2 cellular contexts compared by ENCODE assay signal in the genomic region with DNA sequence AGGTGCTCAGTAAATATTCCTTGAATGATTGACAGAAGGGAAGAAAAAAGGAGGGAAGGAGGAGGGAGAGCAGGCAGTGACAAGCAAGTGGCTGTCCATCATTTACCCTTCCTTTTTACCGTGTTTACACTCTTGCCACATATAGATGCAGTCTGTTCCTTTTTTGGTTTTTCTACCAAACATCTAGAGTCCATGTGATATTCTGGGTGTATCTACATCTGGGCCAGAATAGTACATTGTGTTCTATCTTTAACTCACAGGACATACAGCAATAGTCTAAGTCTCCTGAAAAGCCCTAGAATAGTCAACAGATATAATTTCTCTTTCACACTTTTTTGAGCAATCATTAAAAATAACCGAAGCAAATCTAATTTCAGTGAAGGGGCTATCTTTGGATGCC.
TF ChIP-seq lines count a peak whose summit lies in the region.

No MANE protein-coding gene starts in this region.

TF ChIP-seq in GM23338, 12 proteins besides CTCF, POLR2A, EP300 and RAD21 (continued from another document and continues in another):
- TF ChIP-seq, protein P1, sequence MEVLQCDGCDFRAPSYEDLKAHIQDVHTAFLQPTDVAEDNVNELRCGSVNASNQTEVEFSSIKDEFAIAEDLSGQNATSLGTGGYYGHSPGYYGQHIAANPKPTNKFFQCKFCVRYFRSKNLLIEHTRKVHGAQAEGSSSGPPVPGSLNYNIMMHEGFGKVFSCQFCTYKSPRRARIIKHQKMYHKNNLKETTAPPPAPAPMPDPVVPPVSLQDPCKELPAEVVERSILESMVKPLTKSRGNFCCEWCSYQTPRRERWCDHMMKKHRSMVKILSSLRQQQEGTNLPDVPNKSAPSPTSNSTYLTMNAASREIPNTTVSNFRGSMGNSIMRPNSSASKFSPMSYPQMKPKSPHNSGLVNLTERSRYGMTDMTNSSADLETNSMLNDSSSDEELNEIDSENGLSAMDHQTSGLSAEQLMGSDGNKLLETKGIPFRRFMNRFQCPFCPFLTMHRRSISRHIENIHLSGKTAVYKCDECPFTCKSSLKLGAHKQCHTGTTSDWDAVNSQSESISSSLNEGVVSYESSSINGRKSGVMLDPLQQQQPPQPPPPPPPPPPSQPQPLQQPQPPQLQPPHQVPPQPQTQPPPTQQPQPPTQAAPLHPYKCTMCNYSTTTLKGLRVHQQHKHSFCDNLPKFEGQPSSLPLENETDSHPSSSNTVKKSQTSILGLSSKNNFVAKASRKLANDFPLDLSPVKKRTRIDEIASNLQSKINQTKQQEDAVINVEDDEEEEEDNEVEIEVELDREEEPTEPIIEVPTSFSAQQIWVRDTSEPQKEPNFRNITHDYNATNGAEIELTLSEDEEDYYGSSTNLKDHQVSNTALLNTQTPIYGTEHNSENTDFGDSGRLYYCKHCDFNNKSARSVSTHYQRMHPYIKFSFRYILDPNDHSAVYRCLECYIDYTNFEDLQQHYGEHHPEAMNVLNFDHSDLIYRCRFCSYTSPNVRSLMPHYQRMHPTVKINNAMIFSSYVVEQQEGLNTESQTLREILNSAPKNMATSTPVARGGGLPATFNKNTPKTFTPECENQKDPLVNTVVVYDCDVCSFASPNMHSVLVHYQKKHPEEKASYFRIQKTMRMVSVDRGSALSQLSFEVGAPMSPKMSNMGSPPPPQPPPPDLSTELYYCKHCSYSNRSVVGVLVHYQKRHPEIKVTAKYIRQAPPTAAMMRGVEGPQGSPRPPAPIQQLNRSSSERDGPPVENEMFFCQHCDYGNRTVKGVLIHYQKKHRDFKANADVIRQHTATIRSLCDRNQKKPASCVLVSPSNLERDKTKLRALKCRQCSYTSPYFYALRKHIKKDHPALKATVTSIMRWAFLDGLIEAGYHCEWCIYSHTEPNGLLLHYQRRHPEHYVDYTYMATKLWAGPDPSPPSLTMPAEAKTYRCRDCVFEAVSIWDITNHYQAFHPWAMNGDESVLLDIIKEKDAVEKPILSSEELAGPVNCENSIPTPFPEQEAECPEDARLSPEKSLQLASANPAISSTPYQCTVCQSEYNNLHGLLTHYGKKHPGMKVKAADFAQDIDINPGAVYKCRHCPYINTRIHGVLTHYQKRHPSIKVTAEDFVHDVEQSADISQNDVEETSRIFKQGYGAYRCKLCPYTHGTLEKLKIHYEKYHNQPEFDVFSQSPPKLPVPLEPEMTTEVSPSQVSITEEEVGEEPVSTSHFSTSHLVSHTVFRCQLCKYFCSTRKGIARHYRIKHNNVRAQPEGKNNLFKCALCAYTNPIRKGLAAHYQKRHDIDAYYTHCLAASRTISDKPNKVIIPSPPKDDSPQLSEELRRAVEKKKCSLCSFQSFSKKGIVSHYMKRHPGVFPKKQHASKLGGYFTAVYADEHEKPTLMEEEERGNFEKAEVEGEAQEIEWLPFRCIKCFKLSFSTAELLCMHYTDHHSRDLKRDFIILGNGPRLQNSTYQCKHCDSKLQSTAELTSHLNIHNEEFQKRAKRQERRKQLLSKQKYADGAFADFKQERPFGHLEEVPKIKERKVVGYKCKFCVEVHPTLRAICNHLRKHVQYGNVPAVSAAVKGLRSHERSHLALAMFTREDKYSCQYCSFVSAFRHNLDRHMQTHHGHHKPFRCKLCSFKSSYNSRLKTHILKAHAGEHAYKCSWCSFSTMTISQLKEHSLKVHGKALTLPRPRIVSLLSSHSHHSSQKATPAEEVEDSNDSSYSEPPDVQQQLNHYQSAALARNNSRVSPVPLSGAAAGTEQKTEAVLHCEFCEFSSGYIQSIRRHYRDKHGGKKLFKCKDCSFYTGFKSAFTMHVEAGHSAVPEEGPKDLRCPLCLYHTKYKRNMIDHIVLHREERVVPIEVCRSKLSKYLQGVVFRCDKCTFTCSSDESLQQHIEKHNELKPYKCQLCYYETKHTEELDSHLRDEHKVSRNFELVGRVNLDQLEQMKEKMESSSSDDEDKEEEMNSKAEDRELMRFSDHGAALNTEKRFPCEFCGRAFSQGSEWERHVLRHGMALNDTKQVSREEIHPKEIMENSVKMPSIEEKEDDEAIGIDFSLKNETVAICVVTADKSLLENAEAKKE (CRISPR knock-in tag; IDR thresholded peaks at IDR 0.05), result no peak
- no peak for TF ChIP-seq STAT1 (IDR thresholded peaks at IDR 0.05; ENCODE audit: unreplicated experiment)
- no peak for TF ChIP-seq NANOG (IDR thresholded peaks at IDR 0.05; ENCODE audit: borderline replicate concordance)
- TF ChIP-seq, protein P2, sequence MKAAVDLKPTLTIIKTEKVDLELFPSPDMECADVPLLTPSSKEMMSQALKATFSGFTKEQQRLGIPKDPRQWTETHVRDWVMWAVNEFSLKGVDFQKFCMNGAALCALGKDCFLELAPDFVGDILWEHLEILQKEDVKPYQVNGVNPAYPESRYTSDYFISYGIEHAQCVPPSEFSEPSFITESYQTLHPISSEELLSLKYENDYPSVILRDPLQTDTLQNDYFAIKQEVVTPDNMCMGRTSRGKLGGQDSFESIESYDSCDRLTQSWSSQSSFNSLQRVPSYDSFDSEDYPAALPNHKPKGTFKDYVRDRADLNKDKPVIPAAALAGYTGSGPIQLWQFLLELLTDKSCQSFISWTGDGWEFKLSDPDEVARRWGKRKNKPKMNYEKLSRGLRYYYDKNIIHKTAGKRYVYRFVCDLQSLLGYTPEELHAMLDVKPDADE (IDR thresholded peaks at IDR 0.05), result no peak
- TF ChIP-seq JUNB (IDR thresholded peaks at IDR 0.05; ENCODE audit: unreplicated experiment), result no peak
- TF ChIP-seq, protein P3, sequence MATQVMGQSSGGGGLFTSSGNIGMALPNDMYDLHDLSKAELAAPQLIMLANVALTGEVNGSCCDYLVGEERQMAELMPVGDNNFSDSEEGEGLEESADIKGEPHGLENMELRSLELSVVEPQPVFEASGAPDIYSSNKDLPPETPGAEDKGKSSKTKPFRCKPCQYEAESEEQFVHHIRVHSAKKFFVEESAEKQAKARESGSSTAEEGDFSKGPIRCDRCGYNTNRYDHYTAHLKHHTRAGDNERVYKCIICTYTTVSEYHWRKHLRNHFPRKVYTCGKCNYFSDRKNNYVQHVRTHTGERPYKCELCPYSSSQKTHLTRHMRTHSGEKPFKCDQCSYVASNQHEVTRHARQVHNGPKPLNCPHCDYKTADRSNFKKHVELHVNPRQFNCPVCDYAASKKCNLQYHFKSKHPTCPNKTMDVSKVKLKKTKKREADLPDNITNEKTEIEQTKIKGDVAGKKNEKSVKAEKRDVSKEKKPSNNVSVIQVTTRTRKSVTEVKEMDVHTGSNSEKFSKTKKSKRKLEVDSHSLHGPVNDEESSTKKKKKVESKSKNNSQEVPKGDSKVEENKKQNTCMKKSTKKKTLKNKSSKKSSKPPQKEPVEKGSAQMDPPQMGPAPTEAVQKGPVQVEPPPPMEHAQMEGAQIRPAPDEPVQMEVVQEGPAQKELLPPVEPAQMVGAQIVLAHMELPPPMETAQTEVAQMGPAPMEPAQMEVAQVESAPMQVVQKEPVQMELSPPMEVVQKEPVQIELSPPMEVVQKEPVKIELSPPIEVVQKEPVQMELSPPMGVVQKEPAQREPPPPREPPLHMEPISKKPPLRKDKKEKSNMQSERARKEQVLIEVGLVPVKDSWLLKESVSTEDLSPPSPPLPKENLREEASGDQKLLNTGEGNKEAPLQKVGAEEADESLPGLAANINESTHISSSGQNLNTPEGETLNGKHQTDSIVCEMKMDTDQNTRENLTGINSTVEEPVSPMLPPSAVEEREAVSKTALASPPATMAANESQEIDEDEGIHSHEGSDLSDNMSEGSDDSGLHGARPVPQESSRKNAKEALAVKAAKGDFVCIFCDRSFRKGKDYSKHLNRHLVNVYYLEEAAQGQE (IDR thresholded peaks at IDR 0.05; ENCODE audit: unreplicated experiment), result no peak
- TF ChIP-seq EZH2phosphoT487 (IDR thresholded peaks at IDR 0.05; ENCODE audit: unreplicated experiment), result no peak
- TF ChIP-seq ZNF331 (CRISPR knock-in tag; IDR thresholded peaks at IDR 0.05; ENCODE audit: low read depth), result no peak
- TF ChIP-seq CREB1 (CRISPR knock-in tag; IDR thresholded peaks at IDR 0.05; ENCODE audit: low read depth), result no peak
- no peak for TF ChIP-seq POLR2AphosphoS5 (IDR thresholded peaks at IDR 0.05; ENCODE audit: low read depth)

TF ChIP-seq in HEK293T, 16 proteins besides CTCF, POLR2A, EP300 and RAD21 (continued from another document):
- TF ChIP-seq, protein P4, sequence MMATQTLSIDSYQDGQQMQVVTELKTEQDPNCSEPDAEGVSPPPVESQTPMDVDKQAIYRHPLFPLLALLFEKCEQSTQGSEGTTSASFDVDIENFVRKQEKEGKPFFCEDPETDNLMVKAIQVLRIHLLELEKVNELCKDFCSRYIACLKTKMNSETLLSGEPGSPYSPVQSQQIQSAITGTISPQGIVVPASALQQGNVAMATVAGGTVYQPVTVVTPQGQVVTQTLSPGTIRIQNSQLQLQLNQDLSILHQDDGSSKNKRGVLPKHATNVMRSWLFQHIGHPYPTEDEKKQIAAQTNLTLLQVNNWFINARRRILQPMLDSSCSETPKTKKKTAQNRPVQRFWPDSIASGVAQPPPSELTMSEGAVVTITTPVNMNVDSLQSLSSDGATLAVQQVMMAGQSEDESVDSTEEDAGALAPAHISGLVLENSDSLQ (IDR thresholded peaks at IDR 0.05), result peak; percentile 65; the same call in 1 of the 2 replicates
